ENCODE assay signal across 7 cellular contexts in genomic region chr3:159988617-159989251, GRCh38. TPM values are rescaled to one million over a fixed set of nuclear protein-coding genes. Genes with fewer than 3 reads are reported as not detected.
DNase-seq lines count a peak whose midpoint lies in the region; TF ChIP-seq lines count a peak whose summit lies in the region.

Gene IL12A (plus strand): TSS chr3:159988835.

- H3K27ac ChIP-seq in VCaP (peak within 1 kb of the TSS; percentile 54; the same call in 1 of the 2 replicates), mammary epithelial cell (ENCODE audit: insufficient read depth, low read depth, low read length) (no peak within 1 kb of the TSS)

- peak within 1 kb of the TSS; percentile 89 for H3K4me3 Mint-ChIP-seq in HFFc6

- H3K36me3 Mint-ChIP-seq in HFFc6 (ENCODE audit: low read depth): peaks cover 16% of the 10 kb centered on the region

- no peaks in the 10 kb centered on the region for H3K9me3 ChIP-seq in mammary epithelial cell (replicated peaks; ENCODE audit: insufficient read depth, low read length)

- in situ Hi-C loops in GM13976 (cut with MboI; ENCODE audit: low sequenced_read_pairs, unreplicated experiment) (no loop called here), mammary epithelial cell (cut with MboI; ENCODE audit: low sequenced_read_pairs in 2 of 2) (no loop called here)

- H3K27me3 ChIP-seq in mammary epithelial cell (ENCODE audit: insufficient read depth, low read length): no peaks in the 10 kb centered on the region

- BruUV-seq in mammary epithelial cell (replicated peaks; lab: Mats Ljungman, UMichigan): no TSS peak

- peaks cover 53% of the 10 kb centered on the region for H3K4me1 Mint-ChIP-seq in HFFc6 (ENCODE audit: low read depth)

- peak within 1 kb of the TSS; percentile 98 for H3K4me2 ChIP-seq in mammary epithelial cell (ENCODE audit: insufficient read depth, low read depth, low read length)

- H3K4me3 ChIP-seq in mammary epithelial cell (replicated peaks in 1 of 3; ENCODE audit: insufficient read depth in 1 of 3, low read depth in 2 of 3, low read length in 3 of 3): peak within 1 kb of the TSS; percentile 64 to 79 (median 79)

- H3K9ac ChIP-seq in mammary epithelial cell (ENCODE audit: insufficient read depth, low read length): peak within 1 kb of the TSS; percentile 63

- H3K9me3 Mint-ChIP-seq in HFFc6: peaks cover 9% of the 10 kb centered on the region; the same call in 1 of the 2 replicates

- H3K27me3 Mint-ChIP-seq in HFFc6 (ENCODE audit: insufficient read depth): peaks cover 2% of the 10 kb centered on the region; the same call in 1 of the 2 replicates

- CTCF ChIA-PET in mammary epithelial cell (lab: Charles Lee; ENCODE audit: low non-redundant PET): interaction anchor here (0.5 to 1.0 kb wide), 3 partner anchors 36 to 159 kb away, joined by 3 to 4 read pairs (median 4); no protein-coding TSS in a partner anchor

- 1% methylated on average over 47 of the region's 54 CpGs for WGBS in mammary epithelial cell (ENCODE audit: low coverage, missing lambda C conversion rate)

- H3K36me3 ChIP-seq in mammary epithelial cell (ENCODE audit: insufficient read depth, low read length): no peaks in the 10 kb centered on the region

- peaks cover 19% of the 10 kb centered on the region for H3K4me1 ChIP-seq in mammary epithelial cell (ENCODE audit: insufficient read depth, low read length)

- peak within 1 kb of the TSS; percentile 97 for H2AFZ ChIP-seq in mammary epithelial cell (ENCODE audit: low read depth, low read length)

- H3K79me2 ChIP-seq in mammary epithelial cell (ENCODE audit: insufficient read depth, low read length): no peaks in the 10 kb centered on the region

- H4K20me1 ChIP-seq in mammary epithelial cell (ENCODE audit: insufficient read depth, low read length): no peaks in the 10 kb centered on the region

- intact Hi-C loops in mammary epithelial cell (cut with micrococcal nuclease): loop anchor here (5.0 kb wide), 3 partner anchors 61 to 166 kb away; no protein-coding TSS in a partner anchor

- DNase-seq in GM13976 (ENCODE audit: low spot score): peak; percentile 90
- peak; percentile 42 for DNase-seq in HFFc6
- DNase-seq in MV-4-11 (lab: John Stamatoyannopoulos, UW): peak; percentile 47
- peak; percentile 54 for DNase-seq in mammary epithelial cell
- peak; percentile 84 for DNase-seq in islet precursor cell
- DNase-seq in stimulated activated CD4-positive, alpha-beta T cell treated with anti-CD3 and anti-CD28 coated beads, Interleukin-15, amount 100 ng/mL, for 24 hours: peak; percentile 88

- peak; percentile 97 for TF ChIP-seq CTCF in GM13976 (IDR thresholded peaks at IDR 0.05; ENCODE audit: borderline replicate concordance, control extremely low read depth, extremely low read depth, insufficient read depth, missing control alignments)
- TF ChIP-seq CTCF in HFFc6 (IDR thresholded peaks at IDR 0.05): peak; percentile 98
- peak; percentile 95 for TF ChIP-seq CTCF in VCaP (conservative IDR thresholded peaks at IDR 0.05)
- TF ChIP-seq CTCF in mammary epithelial cell (conservative IDR thresholded peaks at IDR 0.05 in 1 of 2, IDR thresholded peaks at IDR 0.05 in 1 of 2; ENCODE audit: extremely low read depth in 1 of 2, insufficient read depth in 1 of 2, low read depth in 1 of 2, low read length in 2 of 2): peak; percentile 83 to 95

- H3K27ac Mint-ChIP-seq in HFFc6: peak within 1 kb of the TSS; percentile 74

- dilution Hi-C loops in mammary epithelial cell (cut with HindIII; ENCODE audit: low sequenced_read_pairs): no loop called here

RNA-seq across cellular contexts. Expression of gene IL12A, which starts in this region (rescaled TPM):
- 1 to 10 TPM; 1.8 to 3.0 (median 2.1) TPM for total RNA-seq in HFFc6 (2021; fragmentation: NEBNext Ultra II Directional; extraction: Animal tissue kit (Norgen Biotek cat#: 25700))
- 1 to 10 TPM in 1 of 2 donors, under 1 TPM in 1; 0.83 to 1.3 TPM for total RNA-seq in mammary epithelial cell
- 0.44 TPM for polyA plus RNA-seq in mammary epithelial cell
- polyA minus RNA-seq in mammary epithelial cell: not detected
